26 cellular contexts compared by ENCODE assay signal in the genomic region with DNA sequence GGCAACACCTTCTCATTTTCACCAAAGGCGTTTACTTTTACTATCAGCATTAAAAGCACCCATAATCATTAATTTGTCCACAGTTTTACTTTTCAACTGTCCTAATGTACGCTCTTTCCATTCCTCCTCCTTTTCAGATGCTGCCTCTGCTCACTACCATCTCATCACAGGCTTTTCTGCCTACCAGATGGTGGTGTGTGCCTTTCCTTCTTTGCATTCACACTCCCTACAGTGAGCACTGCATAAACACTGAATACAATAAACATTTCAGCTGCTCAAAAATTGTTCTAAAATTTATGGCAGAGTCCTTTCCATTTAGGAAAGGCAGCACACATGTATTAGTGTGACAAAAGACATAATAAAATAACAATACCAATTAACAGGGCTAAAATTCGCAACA.
"Had no signal": no experiment of that assay in that cellular context is flagged by ENCODE, and none has a peak within 500 bp of the region (broad histone marks: within the 10 kb centered on the region; RNA-seq: fewer than 3 reads in every experiment).

No MANE protein-coding gene starts in this region.

- H3K36me3 Mint-ChIP-seq: naive thymus-derived CD4-positive, alpha-beta T cell; stimulated activated memory B cell treated with anti-CD40 and anti-IgM and Interleukin-4, amounts not matched to agents 10 μg/mL and 1 μg/mL and 100 μg/mL, for 72 hours; type B pancreatic cell had no signal

- H3K36me3 ChIP-seq: colonic mucosa, left ventricle myocardium inferior, neutrophil, pancreas, right lobe of liver had no signal

- H3K9me3 Mint-ChIP-seq: central memory CD8-positive, alpha-beta T cell; stimulated activated memory B cell treated with anti-CD40 and anti-IgM and Interleukin-4, amounts not matched to agents 10 μg/mL and 1 μg/mL and 100 μg/mL, for 72 hours had no signal

- H3K27me3 Mint-ChIP-seq: central memory CD8-positive, alpha-beta T cell; stimulated activated memory B cell treated with anti-CD40 and anti-IgM and Interleukin-4, amounts not matched to agents 10 μg/mL and 1 μg/mL and 100 μg/mL, for 72 hours; type B pancreatic cell had no signal

- H3K4me1 ChIP-seq: colonic mucosa, left ventricle myocardium inferior, pancreas, right lobe of liver, testis had no signal

- H3K27ac Mint-ChIP-seq: naive thymus-derived CD4-positive, alpha-beta T cell; stimulated activated memory B cell treated with anti-CD40 and anti-IgM and Interleukin-4, amounts not matched to agents 10 μg/mL and 1 μg/mL and 100 μg/mL, for 72 hours; type B pancreatic cell had no signal

- H3K27me3 ChIP-seq: colonic mucosa, neutrophil, pancreas, right lobe of liver, testis had no signal

- H3K4me1 Mint-ChIP-seq: central memory CD8-positive, alpha-beta T cell; stimulated activated memory B cell treated with anti-CD40 and anti-IgM and Interleukin-4, amounts not matched to agents 10 μg/mL and 1 μg/mL and 100 μg/mL, for 72 hours had no signal

- H3K4me3 ChIP-seq: colonic mucosa, left ventricle myocardium inferior, pancreas, right lobe of liver, testis had no signal

- H3K27ac ChIP-seq: colonic mucosa, left ventricle myocardium inferior, neutrophil, right lobe of liver, testis had no signal

- DNase-seq: activated CD4-positive, alpha-beta T cell treated with anti-CD3 and anti-CD28 coated beads, Interleukin-2, amount 50 U/mL, for 1 hour; activated CD4-positive, CD25-positive, alpha-beta regulatory T cell treated with anti-CD3 and anti-CD28 coated beads, Interleukin-2, amount 50 U/mL, for 72 hours; activated CD8-positive, alpha-beta memory T cell treated with anti-CD3 and anti-CD28 coated beads, Interleukin-2, amount 50 U/mL, for 4 hours; activated effector memory CD4-positive, alpha-beta T cell treated with Interleukin-2 at 50 U/mL for 16 hours; activated naive CD4-positive, alpha-beta T cell treated with anti-CD3 and anti-CD28 coated beads, Interleukin-2, amount 50 U/mL, for 16 hours; activated T-cell treated with anti-CD3 and anti-CD28 coated beads, Interleukin-2, amount 50 U/mL, for 48 hours; aorta; colonic mucosa; erythroblast; foreskin melanocyte; glutamatergic neuron; hypothalamus; kidney; left ventricle myocardium inferior; mammary epithelial cell; naive thymus-derived CD4-positive, alpha-beta T cell; pancreas; right lobe of liver; stimulated activated CD4-positive, alpha-beta T cell treated with anti-CD3 and anti-CD28 coated beads, Interleukin-4, amount 100 ng/mL, for 24 hours; T-helper 1 cell; T1000; testis had no signal

- H3K4me3 Mint-ChIP-seq: central memory CD8-positive, alpha-beta T cell; naive thymus-derived CD4-positive, alpha-beta T cell; stimulated activated memory B cell treated with anti-CD40 and anti-IgM and Interleukin-4, amounts not matched to agents 10 μg/mL and 1 μg/mL and 100 μg/mL, for 72 hours; type B pancreatic cell had no signal

- H3K9me3 ChIP-seq: colonic mucosa, left ventricle myocardium inferior, neutrophil, pancreas, right lobe of liver, testis had no signal
